In the genomic region with DNA sequence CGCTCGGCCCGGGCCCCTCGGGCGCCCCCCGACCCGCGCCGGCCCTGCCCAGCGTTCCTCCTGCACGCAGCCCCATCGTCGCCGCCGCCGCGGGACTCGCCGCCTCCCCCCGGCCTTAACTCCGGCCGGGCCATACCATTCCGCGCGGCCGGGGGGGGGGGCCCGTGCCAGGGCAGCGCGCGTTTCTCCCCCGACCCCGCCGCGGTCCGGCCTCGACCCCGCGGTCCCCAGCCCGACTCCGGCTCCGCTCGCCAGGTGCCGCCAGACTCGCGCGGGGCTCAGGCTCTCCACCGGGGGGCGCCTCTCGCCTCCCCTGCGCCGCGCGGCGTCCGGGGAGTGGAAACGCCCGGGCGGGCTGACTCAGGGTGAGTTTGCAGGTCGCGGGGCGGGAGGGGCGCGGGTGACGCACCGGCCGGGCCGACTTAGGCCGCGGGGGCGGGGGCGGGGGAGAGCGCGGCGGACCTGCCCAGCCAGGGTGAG, we compare ENCODE assay signal across 1 cellular context.
TF ChIP-seq lines count a peak whose summit lies in the region.

A gene (minus strand): TSS at position 91 of the 480 bp plus-strand sequence. CDS start 15 bp downstream, at position 76.

TF ChIP-seq in HEK293, 187 proteins besides CTCF, POLR2A, EP300 and RAD21 (continued from another document):
- TF ChIP-seq, protein P1, sequence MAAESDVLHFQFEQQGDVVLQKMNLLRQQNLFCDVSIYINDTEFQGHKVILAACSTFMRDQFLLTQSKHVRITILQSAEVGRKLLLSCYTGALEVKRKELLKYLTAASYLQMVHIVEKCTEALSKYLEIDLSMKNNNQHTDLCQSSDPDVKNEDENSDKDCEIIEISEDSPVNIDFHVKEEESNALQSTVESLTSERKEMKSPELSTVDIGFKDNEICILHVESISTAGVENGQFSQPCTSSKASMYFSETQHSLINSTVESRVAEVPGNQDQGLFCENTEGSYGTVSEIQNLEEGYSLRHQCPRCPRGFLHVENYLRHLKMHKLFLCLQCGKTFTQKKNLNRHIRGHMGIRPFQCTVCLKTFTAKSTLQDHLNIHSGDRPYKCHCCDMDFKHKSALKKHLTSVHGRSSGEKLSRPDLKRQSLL (tag by site-specific recombination; IDR thresholded peaks at IDR 0.05): peak; percentile 26; the same call in 1 of the 2 replicates
- TF ChIP-seq, protein P2, sequence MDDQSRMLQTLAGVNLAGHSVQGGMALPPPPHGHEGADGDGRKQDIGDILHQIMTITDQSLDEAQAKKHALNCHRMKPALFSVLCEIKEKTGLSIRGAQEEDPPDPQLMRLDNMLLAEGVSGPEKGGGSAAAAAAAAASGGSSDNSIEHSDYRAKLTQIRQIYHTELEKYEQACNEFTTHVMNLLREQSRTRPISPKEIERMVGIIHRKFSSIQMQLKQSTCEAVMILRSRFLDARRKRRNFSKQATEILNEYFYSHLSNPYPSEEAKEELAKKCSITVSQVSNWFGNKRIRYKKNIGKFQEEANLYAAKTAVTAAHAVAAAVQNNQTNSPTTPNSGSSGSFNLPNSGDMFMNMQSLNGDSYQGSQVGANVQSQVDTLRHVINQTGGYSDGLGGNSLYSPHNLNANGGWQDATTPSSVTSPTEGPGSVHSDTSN (CRISPR knock-in tag; IDR thresholded peaks at IDR 0.05): peak; percentile 40; the same call in 1 of the 2 replicates
